Comparison of ENCODE assay signal across 7 cellular contexts in the genomic region with DNA sequence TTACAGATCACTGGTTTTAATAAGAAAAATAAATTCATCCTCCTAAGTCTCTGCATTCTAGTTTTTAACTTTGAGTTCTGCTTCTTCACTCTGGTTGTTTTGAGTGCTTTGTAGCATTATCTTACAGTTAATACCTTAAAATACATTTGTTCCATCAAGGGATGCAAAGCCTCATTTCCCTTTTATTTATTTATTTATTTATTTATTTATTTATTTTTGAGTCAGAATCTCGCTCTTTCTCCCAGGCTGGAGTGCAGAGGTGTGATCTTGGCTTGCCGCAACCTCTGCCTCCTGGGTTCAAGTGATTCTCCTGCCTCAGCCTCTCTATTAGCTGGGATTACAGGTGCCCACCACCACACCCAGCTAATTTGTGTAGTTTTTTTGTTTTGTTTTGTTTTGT.
"Had no signal": no experiment of that assay in that cellular context is flagged by ENCODE, and none has a peak within 500 bp of the region (broad histone marks: within the 10 kb centered on the region; RNA-seq: fewer than 3 reads in every experiment).

No MANE protein-coding gene starts in this region.

- H3K27ac ChIP-seq: HL-60 had no signal

- DNase-seq: IMR-90, KBM-7, KG1 had no signal

- FAIRE-seq: HepG2, HTR-8/SVneo, K562 had no signal

- H3K4me3 ChIP-seq: K562 had no signal

- ATAC-seq: HepG2, K562 had no signal
